ENCODE assay signal across 21 cellular contexts in genomic region chr17:57679356-57679755, GRCh38.
A peak's percentile ranks its signal among the peaks of the same experiment; 100 is the strongest.
DNase-seq lines count a peak whose midpoint lies in the region; ATAC-seq and TF ChIP-seq lines count a peak whose summit lies in the region.
"Had no signal": no experiment of that assay in that cellular context is flagged by ENCODE, and none has a peak within 500 bp of the region (broad histone marks: within the 10 kb centered on the region; RNA-seq: fewer than 3 reads in every experiment).

No MANE protein-coding gene starts in this region.

- peak; percentile 37 for DNase-seq in activated CD8-positive, alpha-beta memory T cell treated with anti-CD3 and anti-CD28 coated beads for 24 hours
- no peak for DNase-seq in activated CD8-positive, alpha-beta memory T cell treated with anti-CD3 and anti-CD28 coated beads, Interleukin-2, amount 10 ng/mL, durations not matched to agents 7 days and 5 days
- DNase-seq in Calu3 (no peak), colonic mucosa (peak; percentile 9), osteocyte (ENCODE audit: extremely low spot score, unreplicated experiment) (peak; percentile 32), NCI-H128 (lab: John Stamatoyannopoulos, UW; ENCODE audit: unreplicated experiment) (no peak), Ammon's horn (ENCODE audit: low spot score) (no peak)
- DNase-seq: ACHN, EL, GF-D8, NCI-H1092, NCI-H1436 treated with DMSO at 0.1 percent for 48 hours, NCI-H2029, NCI-H345, NCI-H524, NCI-H82, SIG-M5 had no signal

- H3K4me3 Mint-ChIP-seq in activated CD8-positive, alpha-beta memory T cell treated with anti-CD3 and anti-CD28 coated beads, Interleukin-2, amount 10 ng/mL, durations not matched to agents 7 days and 5 days = no peak overlapping the region
- H3K4me3 Mint-ChIP-seq in Calu3 (ENCODE audit: low read depth, unreplicated experiment) (no peak overlapping the region), osteocyte (ENCODE audit: unreplicated experiment) (no peak overlapping the region)

- no peak overlapping the region for H3K27ac Mint-ChIP-seq in activated CD8-positive, alpha-beta memory T cell treated with anti-CD3 and anti-CD28 coated beads, Interleukin-2, amount 10 ng/mL, durations not matched to agents 7 days and 5 days
- H3K27ac Mint-ChIP-seq in Calu3 (ENCODE audit: unreplicated experiment) (peak overlapping the region; percentile 27), osteocyte (ENCODE audit: unreplicated experiment) (no peak overlapping the region)

- intact Hi-C loops in Calu3 (cut with micrococcal nuclease; ENCODE audit: unreplicated experiment) (loop anchor here (10.0 kb wide), 1 partner anchor 435 kb away; no protein-coding TSS in a partner anchor), colonic mucosa (cut with DNase I) (loop anchor here (10.0 kb wide), 1 partner anchor 545 kb away; no protein-coding TSS in a partner anchor)

- H3K4me1 ChIP-seq in colonic mucosa = no peaks in the 10 kb centered on the region

- no peak overlapping the region for H3K27ac ChIP-seq in colonic mucosa
- H3K27ac ChIP-seq: 22Rv1 had no signal

- ATAC-seq in activated CD8-positive, alpha-beta memory T cell treated with anti-CD3 and anti-CD28 coated beads, Interleukin-2, amount 10 ng/mL, durations not matched to agents 7 days and 5 days = no peak
- no peak for ATAC-seq in HG03457 (IDR thresholded peaks at IDR 0.05; ENCODE audit: unreplicated experiment)
- ATAC-seq: Panc1 had no signal

- no peaks in the 10 kb centered on the region for H3K9me3 ChIP-seq in colonic mucosa
- H3K9me3 ChIP-seq: BLaER1 treated with 17β-estradiol and CSF1 and Interleukin-3, amounts not matched to agents 10 nM and 100 nM had no signal

- no peak overlapping the region for H3K4me3 ChIP-seq in colonic mucosa
- H3K4me3 ChIP-seq: BLaER1 treated with 17β-estradiol and CSF1 and Interleukin-3, amounts not matched to agents 10 nM and 100 nM had no signal

- H3K36me3 ChIP-seq in colonic mucosa = no peaks in the 10 kb centered on the region

- no TSS peak for BruUV-seq in Calu3 (replicated peaks; lab: Mats Ljungman, UMichigan)

- H3K4me1 Mint-ChIP-seq in activated CD8-positive, alpha-beta memory T cell treated with anti-CD3 and anti-CD28 coated beads, Interleukin-2, amount 10 ng/mL, durations not matched to agents 7 days and 5 days = peaks cover 2% of the 10 kb centered on the region
- H3K4me1 Mint-ChIP-seq in Calu3 (ENCODE audit: low read depth, unreplicated experiment) (no peaks in the 10 kb centered on the region), osteocyte (ENCODE audit: unreplicated experiment) (no peaks in the 10 kb centered on the region)

- peaks cover 1% of the 10 kb centered on the region for H3K36me3 Mint-ChIP-seq in activated CD8-positive, alpha-beta memory T cell treated with anti-CD3 and anti-CD28 coated beads, Interleukin-2, amount 10 ng/mL, durations not matched to agents 7 days and 5 days
- H3K36me3 Mint-ChIP-seq in Calu3 (ENCODE audit: insufficient read depth, unreplicated experiment) (peaks cover 4% of the 10 kb centered on the region), osteocyte (ENCODE audit: unreplicated experiment) (peaks cover 16% of the 10 kb centered on the region)

- CTCF ChIA-PET in activated CD8-positive, alpha-beta memory T cell treated with anti-CD3 and anti-CD28 coated beads, Interleukin-2, amount 10 ng/mL, durations not matched to agents 7 days and 5 days (lab: Charles Lee) = interaction anchor here (1.1 to 1.6 kb wide), 2 partner anchors 7 to 12 kb away, joined by 3 to 6 read pairs; no protein-coding TSS in a partner anchor
- CTCF ChIA-PET in Calu3 (lab: Charles Lee) = interaction anchor here (1.0 kb wide), 1 partner anchor 9 kb away, joined by 3 read pairs; no protein-coding TSS in a partner anchor

- no peaks in the 10 kb centered on the region for H3K9me3 Mint-ChIP-seq in activated CD8-positive, alpha-beta memory T cell treated with anti-CD3 and anti-CD28 coated beads, Interleukin-2, amount 10 ng/mL, durations not matched to agents 7 days and 5 days (ENCODE audit: low read depth)
- H3K9me3 Mint-ChIP-seq in Calu3 (ENCODE audit: low read depth, unreplicated experiment) (no peaks in the 10 kb centered on the region), osteocyte (ENCODE audit: unreplicated experiment) (no peaks in the 10 kb centered on the region)

- no peak overlapping the region for H3K9ac ChIP-seq in colonic mucosa (ENCODE audit: low read depth in 2 of 2, low read length in 2 of 2)
- H3K9ac ChIP-seq: BLaER1 treated with 17β-estradiol and CSF1 and Interleukin-3, amounts not matched to agents 10 nM and 100 nM had no signal

- TF ChIP-seq CTCF in Calu3 (IDR thresholded peaks at IDR 0.05; ENCODE audit: unreplicated experiment) (no peak), colonic mucosa (IDR thresholded peaks at IDR 0.05) (no peak), osteocyte (IDR thresholded peaks at IDR 0.05) (no peak)

- H3K27me3 ChIP-seq in colonic mucosa = no peaks in the 10 kb centered on the region
- H3K27me3 ChIP-seq: BLaER1 treated with 17β-estradiol and CSF1 and Interleukin-3, amounts not matched to agents 10 nM and 100 nM had no signal

- no peaks in the 10 kb centered on the region for H3K27me3 Mint-ChIP-seq in activated CD8-positive, alpha-beta memory T cell treated with anti-CD3 and anti-CD28 coated beads, Interleukin-2, amount 10 ng/mL, durations not matched to agents 7 days and 5 days
- H3K27me3 Mint-ChIP-seq in Calu3 (ENCODE audit: unreplicated experiment) (no peaks in the 10 kb centered on the region), osteocyte (ENCODE audit: unreplicated experiment) (no peaks in the 10 kb centered on the region)

Comparison
In these comparisons a context has a peak if more than half of its experiments do, and no peak if none do; other contexts are left out.
1. DNase-seq: peak in activated CD8-positive, alpha-beta memory T cell treated with anti-CD3 and anti-CD28 coated beads for 24 hours (single experiment), colonic mucosa (single experiment) and osteocyte (single experiment); none in activated CD8-positive, alpha-beta memory T cell treated with anti-CD3 and anti-CD28 coated beads, Interleukin-2, amount 10 ng/mL, durations not matched to agents 7 days and 5 days (single experiment), Calu3 (single experiment), NCI-H128 (single experiment) and Ammon's horn (single experiment).